In the genomic region with DNA sequence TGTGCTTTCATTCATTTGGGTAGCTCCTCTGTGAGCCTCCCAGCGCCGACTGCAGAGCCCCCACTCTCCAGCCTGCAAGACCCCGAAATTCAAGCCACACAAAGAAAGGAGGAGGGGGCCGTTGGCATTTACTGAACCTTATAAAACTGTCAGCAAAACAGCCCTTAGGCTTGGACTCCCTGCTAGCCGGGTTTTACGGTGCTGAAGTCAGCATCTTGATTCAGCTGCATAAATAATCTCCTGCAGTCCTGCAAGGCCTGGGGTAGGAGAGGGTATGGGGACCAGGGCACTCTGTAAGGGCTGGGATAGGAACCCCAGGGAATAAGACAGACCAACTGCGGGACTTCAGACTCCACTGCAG, we compare ENCODE assay signal across 16 cellular contexts.
DNase-seq lines count a peak whose midpoint lies in the region; ATAC-seq and TF ChIP-seq lines count a peak whose summit lies in the region.
"Had no signal": no experiment of that assay in that cellular context is flagged by ENCODE, and none has a peak within 500 bp of the region (broad histone marks: within the 10 kb centered on the region; RNA-seq: fewer than 3 reads in every experiment).

No MANE protein-coding gene starts in this region.

- intact Hi-C loops in Calu3 (cut with micrococcal nuclease; ENCODE audit: unreplicated experiment) (loop anchor here (5.0 to 10.0 kb wide), 3 partner anchors 61 to 949 kb away; no protein-coding TSS in a partner anchor), PC-9 (cut with micrococcal nuclease; ENCODE audit: unreplicated experiment) (loop anchor here (5.0 kb wide), 1 partner anchor 61 kb away; no protein-coding TSS in a partner anchor), colonic mucosa (cut with DNase I) (no loop called here)

- peak overlapping the region; percentile 93 for H3K27ac ChIP-seq in PC-9
- H3K27ac ChIP-seq in neural progenitor cell: no peak overlapping the region
- no peak overlapping the region for H3K27ac ChIP-seq in colonic mucosa
- H3K27ac ChIP-seq: ovary, stomach had no signal

- H3F3A ChIP-seq in PC-9 (ENCODE audit: insufficient read depth, low read depth) (peaks cover 12% of the 10 kb centered on the region; the same call in 1 of the 2 replicates), neural progenitor cell (ENCODE audit: low read depth) (no peaks in the 10 kb centered on the region)

- H3K9me3 ChIP-seq in PC-9 (ENCODE audit: insufficient read depth, low read depth): no peaks in the 10 kb centered on the region
- no peaks in the 10 kb centered on the region for H3K9me3 ChIP-seq in neural progenitor cell (ENCODE audit: low read depth)
- no peaks in the 10 kb centered on the region for H3K9me3 ChIP-seq in colonic mucosa
- H3K9me3 ChIP-seq: ovary, stomach had no signal

- DNase-seq in Calu3: no peak
- DNase-seq in PC-9: no peak
- DNase-seq in epithelial cell of proximal tubule (ENCODE audit: low read depth): peak; percentile 15
- DNase-seq in neural progenitor cell (ENCODE audit: low spot score): no peak
- DNase-seq in colonic mucosa: no peak
- DNase-seq in NCI-H524 (lab: John Stamatoyannopoulos, UW): no peak
- no peak for DNase-seq in activated CD8-positive, alpha-beta memory T cell treated with anti-CD3 and anti-CD28 coated beads for 24 hours
- DNase-seq: activated effector memory CD4-positive, alpha-beta T cell treated with Interleukin-2 at 50 U/mL for 16 hours; CD4-positive, CD25-positive, alpha-beta regulatory T cell; MV-4-11; NCI-H510A treated with DMSO at 0.1 percent for 48 hours; ovary; SIG-M5; stimulated activated CD4-positive, alpha-beta T cell treated with anti-CD3 and anti-CD28 coated beads, Interleukin-4, amount 100 ng/mL, for 4 hours; stomach had no signal

- no peaks in the 10 kb centered on the region for H3K27me3 ChIP-seq in PC-9 (ENCODE audit: insufficient read depth, low read depth)
- H3K27me3 ChIP-seq in neural progenitor cell: no peaks in the 10 kb centered on the region
- H3K27me3 ChIP-seq in colonic mucosa: no peaks in the 10 kb centered on the region
- H3K27me3 ChIP-seq: ovary had no signal

- H3K9ac ChIP-seq in neural progenitor cell (no peak overlapping the region), colonic mucosa (ENCODE audit: low read depth in 2 of 2, low read length in 2 of 2) (no peak overlapping the region)

- CTCF ChIA-PET in Calu3 (lab: Charles Lee) (interaction anchor here (1.8 kb wide), 2 partner anchors 8 to 16 kb away, joined by 6 to 12 read pairs; no protein-coding TSS in a partner anchor), PC-9 (lab: Charles Lee) (interaction anchor here (0.6 kb wide), 1 partner anchor 620 kb away, joined by 4 read pairs; no protein-coding TSS in a partner anchor)

- H3K9me3 Mint-ChIP-seq in Calu3 (ENCODE audit: low read depth, unreplicated experiment) (no peaks in the 10 kb centered on the region), neural progenitor cell (no peaks in the 10 kb centered on the region)

- H3K4me3 ChIP-seq in PC-9 (peak overlapping the region; percentile 65), epithelial cell of proximal tubule (ENCODE audit: low read depth, low read length) (peak overlapping the region; percentile 40), neural progenitor cell (no peak overlapping the region), colonic mucosa (no peak overlapping the region)
- H3K4me3 ChIP-seq: ovary, stomach had no signal

- H3K27ac Mint-ChIP-seq in Calu3 (ENCODE audit: unreplicated experiment) (peak overlapping the region; percentile 74), neural progenitor cell (no peak overlapping the region)
- H3K27ac Mint-ChIP-seq: CD4-positive, CD25-positive, alpha-beta regulatory T cell had no signal

- H3K27me3 Mint-ChIP-seq in Calu3 (ENCODE audit: unreplicated experiment) (no peaks in the 10 kb centered on the region), neural progenitor cell (ENCODE audit: insufficient read depth, low read depth) (peaks cover 3% of the 10 kb centered on the region)

- H3K9me2 ChIP-seq in PC-9 (ENCODE audit: insufficient read depth): no peaks in the 10 kb centered on the region

- H2AFZ ChIP-seq in PC-9 (peak overlapping the region; percentile 77; the same call in 1 of the 2 replicates), neural progenitor cell (replicated peaks) (peak overlapping the region; percentile 79)

- H3K79me2 ChIP-seq in PC-9 (ENCODE audit: low read depth): peaks cover 29% of the 10 kb centered on the region
- no peaks in the 10 kb centered on the region for H3K79me2 ChIP-seq in neural progenitor cell (ENCODE audit: low read depth)

- peak overlapping the region; percentile 83 for H3K4me2 ChIP-seq in PC-9
- no peak overlapping the region for H3K4me2 ChIP-seq in neural progenitor cell

- H3K36me3 Mint-ChIP-seq in Calu3 (ENCODE audit: insufficient read depth, unreplicated experiment) (peaks cover 61% of the 10 kb centered on the region), neural progenitor cell (no peaks in the 10 kb centered on the region)
- H3K36me3 Mint-ChIP-seq: CD4-positive, CD25-positive, alpha-beta regulatory T cell had no signal

- H3K4me1 ChIP-seq in PC-9 (replicated peaks; ENCODE audit: insufficient read depth): peaks cover 39% of the 10 kb centered on the region
- peaks cover 9% of the 10 kb centered on the region for H3K4me1 ChIP-seq in neural progenitor cell
- H3K4me1 ChIP-seq in colonic mucosa: no peaks in the 10 kb centered on the region

- H3K4me1 Mint-ChIP-seq in Calu3 (ENCODE audit: low read depth, unreplicated experiment) (peaks cover 63% of the 10 kb centered on the region), neural progenitor cell (peaks cover 41% of the 10 kb centered on the region)
- H3K4me1 Mint-ChIP-seq: CD4-positive, CD25-positive, alpha-beta regulatory T cell had no signal

- POLR2A ChIA-PET in PC-9 (lab: Charles Lee; ENCODE audit: unreplicated experiment): interaction anchor here (2.5 kb wide), 1 partner anchor 10 kb away, joined by 60 read pairs; no protein-coding TSS in a partner anchor

- ATAC-seq in GM21717 (IDR thresholded peaks at IDR 0.05; ENCODE audit: unreplicated experiment): no peak

- H4K20me1 ChIP-seq in PC-9 (ENCODE audit: insufficient read depth) (no peaks in the 10 kb centered on the region), neural progenitor cell (ENCODE audit: low read depth) (no peaks in the 10 kb centered on the region)

- no peaks in the 10 kb centered on the region for H3K36me3 ChIP-seq in PC-9 (ENCODE audit: low read depth)
- H3K36me3 ChIP-seq in neural progenitor cell: no peaks in the 10 kb centered on the region
- H3K36me3 ChIP-seq in colonic mucosa: no peaks in the 10 kb centered on the region
- H3K36me3 ChIP-seq: ovary, stomach had no signal

- TF ChIP-seq CTCF in Calu3 (IDR thresholded peaks at IDR 0.05; ENCODE audit: unreplicated experiment): no peak
- TF ChIP-seq CTCF in PC-9 (conservative IDR thresholded peaks at IDR 0.05): no peak
- no peak for TF ChIP-seq CTCF in epithelial cell of proximal tubule (conservative IDR thresholded peaks at IDR 0.05; ENCODE audit: low read depth, low read length)
- TF ChIP-seq CTCF in neural progenitor cell (IDR thresholded peaks at IDR 0.05): no peak
- no peak for TF ChIP-seq CTCF in colonic mucosa (IDR thresholded peaks at IDR 0.05)

- BruUV-seq in Calu3 (replicated peaks; lab: Mats Ljungman, UMichigan): no TSS peak
- BruUV-seq in PC-9 (replicated peaks; lab: Mats Ljungman, UMichigan): no TSS peak

- H3K4me3 Mint-ChIP-seq in Calu3 (ENCODE audit: low read depth, unreplicated experiment) (peak overlapping the region; percentile 79), neural progenitor cell (no peak overlapping the region)

Comparison
In these comparisons a context has a peak if more than half of its experiments do, and no peak if none do; other contexts are left out.
1. H3K4me3 ChIP-seq: peak in PC-9 (single experiment) and epithelial cell of proximal tubule (single experiment); none in neural progenitor cell (single experiment) and colonic mucosa (single experiment).